Comparison of ENCODE assay signal across 8 cellular contexts in the genomic region with DNA sequence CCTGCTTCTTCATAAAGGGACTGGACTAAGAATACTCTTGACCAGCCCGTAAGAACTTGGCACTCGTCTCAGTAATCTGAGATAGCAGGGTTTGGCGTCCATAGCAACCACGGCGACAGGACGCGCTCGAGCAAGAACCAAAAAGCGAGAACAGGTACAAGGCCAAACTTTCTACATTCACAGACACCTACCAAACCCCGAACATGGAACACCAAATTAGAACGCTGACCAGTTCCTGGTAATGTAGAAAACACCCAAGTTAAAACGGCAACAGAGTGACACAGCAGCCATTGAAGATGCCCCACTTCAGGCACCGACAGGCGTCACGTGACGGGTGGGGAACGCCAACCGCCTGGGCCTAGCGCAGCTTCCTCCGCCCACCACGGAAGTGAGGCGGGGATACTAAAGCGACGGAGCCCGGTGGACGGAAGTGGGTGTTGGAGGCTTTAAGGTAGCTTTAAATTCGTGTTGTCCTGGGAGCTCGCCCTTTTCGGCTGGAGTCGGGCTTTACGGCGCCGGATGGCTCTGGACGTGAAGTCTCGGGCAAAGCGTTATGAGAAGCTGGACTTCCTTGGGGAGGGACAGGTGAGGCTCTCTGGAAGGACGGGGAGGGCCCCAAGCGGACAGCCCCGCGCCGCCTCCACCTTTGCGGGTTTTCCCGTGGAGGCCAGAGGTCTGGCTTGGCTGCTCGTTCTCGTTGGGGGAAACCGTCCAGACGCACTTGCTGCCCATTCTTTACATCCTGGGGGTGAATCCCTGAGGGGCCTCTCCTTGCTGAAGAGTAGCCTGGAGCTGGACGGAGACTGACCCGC. TPM values are rescaled to one million over a fixed set of nuclear protein-coding genes. Genes with fewer than 3 reads are reported as not detected.
DNase-seq lines count a peak whose midpoint lies in the region; ATAC-seq and TF ChIP-seq lines count a peak whose summit lies in the region.

Gene CDK7, plus strand, starts transcription at position 430 of the 812 bp plus-strand sequence. Its CDS starts 90 bp downstream, at position 520.

- peak in 1 of 4 experiments; percentile 15 for TF ChIP-seq CTCF in uterus (IDR thresholded peaks at IDR 0.05)

- H3K4me1 ChIP-seq in right cardiac atrium (ENCODE audit: control insufficient read depth, insufficient read depth, low read length) (peaks cover 2% of the 10 kb centered on the region), uterus (peaks cover 0 to 13% of the 10 kb centered on the region in 2 donors)

- no peaks in the 10 kb centered on the region for H3K36me3 ChIP-seq in uterus

- no peaks in the 10 kb centered on the region for H3K27me3 ChIP-seq in right cardiac atrium (ENCODE audit: control insufficient read depth, insufficient read depth)
- no peaks in the 10 kb centered on the region for H3K27me3 ChIP-seq in uterus

- intact Hi-C loops in T-helper 2 cell treated with Interferon-gamma antibody and Interleukin-4, amounts not matched to agents 100 ng/mL and 5 ng/mL, for 36 hours (cut with micrococcal nuclease) = loop anchor here (1.0 kb wide), 6 partner anchors 17 to 140 kb away; partner anchors contain the start of genes AK6, CCNB1, CENPH and RAD17
- intact Hi-C loops in right cardiac atrium (cut with DNase I) (no loop called here), uterus (cut with DNase I; ENCODE audit: low total_unique reads) (no loop called here)

- ATAC-seq in GM18499 (IDR thresholded peaks at IDR 0.05; ENCODE audit: insufficient read depth, unreplicated experiment) (peak; percentile 72), HG02943 (IDR thresholded peaks at IDR 0.05; ENCODE audit: low read depth, unreplicated experiment) (peak; percentile 96), right cardiac atrium (peak; percentile 99 to 100)

- peak; percentile 90 for DNase-seq in NCI-H187 treated with DMSO at 0.1 percent for 48 hours (lab: John Stamatoyannopoulos, UW)
- DNase-seq in anterior cingulate cortex (lab: John Stamatoyannopoulos, UW) = peak; percentile 54 to 96 (median 88)
- DNase-seq in right cardiac atrium = peak; percentile 94 to 98 (median 97)
- no peak for DNase-seq in pulmonary artery endothelial cell (ENCODE audit: low read depth, low spot score)
- DNase-seq in uterus = peak; percentile 90

- TF ChIP-seq POLR2A in uterus (IDR thresholded peaks at IDR 0.05) = peak; percentile 33 to 47

- under 1% methylated on average over 49 of the region's 49 CpGs for WGBS in right cardiac atrium

- H3K27ac ChIP-seq in right cardiac atrium (ENCODE audit: low read length) = peak within 1 kb of the TSS; percentile 74
- H3K27ac ChIP-seq in uterus = peak within 1 kb of the TSS; percentile 76 to 81

- H3K9me3 ChIP-seq in right cardiac atrium (ENCODE audit: control insufficient read depth, low read length) (no peaks in the 10 kb centered on the region), uterus (no peaks in the 10 kb centered on the region)

- peak within 1 kb of the TSS; percentile 88 for H3K4me3 ChIP-seq in right cardiac atrium (ENCODE audit: low read length)
- peak within 1 kb of the TSS; percentile 72 to 96 for H3K4me3 ChIP-seq in uterus

RNA-seq across cellular contexts. Expression of gene CDK7, which starts in this region (rescaled TPM):
- total RNA-seq in T-helper 2 cell treated with Interferon-gamma antibody and Interleukin-4, amounts not matched to agents 100 ng/mL and 5 ng/mL, for 36 hours = 24.5 and 27.7 TPM in 2 replicates
- total RNA-seq in right cardiac atrium (10 to 100 TPM; 11.2 to 16.8 (median 11.7) TPM), pulmonary artery endothelial cell (64.9 and 77.6 TPM in 2 replicates), uterus (10 to 100 TPM in 2 of 4 donors, 1 to 10 TPM in 2; 4.4 to 35.3 (median 11.1) TPM)
- 13.6 TPM for polyA plus RNA-seq in right cardiac atrium
